ENCODE assay signal across 25 cellular contexts in the genomic region with DNA sequence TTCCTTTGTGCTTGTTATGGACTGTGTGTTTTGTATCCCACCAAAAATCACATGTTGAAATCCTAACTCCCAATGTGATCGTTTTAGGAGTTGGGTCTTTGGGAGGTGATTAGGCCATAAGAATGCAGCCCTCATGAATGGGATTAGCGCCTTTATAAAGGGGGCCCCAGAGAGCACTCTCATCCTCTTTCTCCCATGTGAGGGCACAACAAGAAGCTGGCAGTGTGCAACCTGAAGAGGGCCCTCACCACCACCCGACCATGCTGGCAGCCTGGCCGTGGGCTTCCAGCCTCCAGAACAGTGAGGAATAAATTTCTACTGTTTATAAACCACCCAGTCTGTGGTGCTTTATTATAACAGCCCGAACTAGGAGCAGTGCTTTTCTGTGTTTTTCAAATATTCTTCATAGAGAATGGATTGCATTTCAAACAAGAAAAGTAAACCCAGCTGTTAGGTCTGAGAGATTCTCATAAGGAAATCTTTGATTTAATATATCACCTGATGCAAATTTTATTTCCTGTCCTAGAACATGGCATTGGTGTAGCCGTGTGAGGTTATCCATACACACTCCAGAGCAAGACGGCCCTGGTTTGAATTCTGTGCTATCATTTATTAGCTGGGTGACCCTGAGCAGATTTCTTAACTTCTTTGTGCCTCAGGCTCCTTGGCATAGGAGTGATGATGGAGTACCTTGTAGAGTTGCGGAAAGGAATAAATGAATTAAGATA. TPM values are rescaled to one million over a fixed set of nuclear protein-coding genes. Genes with fewer than 3 reads are reported as not detected.
DNase-seq lines count a peak whose midpoint lies in the region; ATAC-seq and FAIRE-seq lines count a peak whose summit lies in the region.
"Had no signal": no experiment of that assay in that cellular context is flagged by ENCODE, and none has a peak within 500 bp of the region (broad histone marks: within the 10 kb centered on the region; RNA-seq: fewer than 3 reads in every experiment).

No MANE protein-coding gene starts in this region.

- intact Hi-C loops in cardiac septum (cut with DNase I) = loop anchor here (5.0 to 10.0 kb wide), 2 partner anchors 41 to 208 kb away; no protein-coding TSS in a partner anchor
- intact Hi-C loops in Right ventricle myocardium superior (cut with DNase I) = no loop called here

- peaks cover 21% of the 10 kb centered on the region; the same call in 1 of the 2 replicates for H3K4me1 ChIP-seq in iPS-20b (ENCODE audit: insufficient read depth, low read length)
- peaks cover 44% of the 10 kb centered on the region for H3K4me1 ChIP-seq in stomach smooth muscle (ENCODE audit: control insufficient read depth, insufficient read depth, low read length)
- no peaks in the 10 kb centered on the region for H3K4me1 ChIP-seq in small intestine (ENCODE audit: control insufficient read depth in 2 of 2, insufficient read depth in 1 of 2, low read depth in 1 of 2, low read length in 1 of 2)
- H3K4me1 ChIP-seq: Peyer's patch, prostate gland had no signal

- WGBS in small intestine, 3 donors = 57 to 60% (median 59%) methylated on average over 8 of the region's 8 CpGs

- no peaks in the 10 kb centered on the region for H3K9me3 ChIP-seq in iPS-20b (ENCODE audit: insufficient read depth, low read depth, low read length)
- H3K9me3 ChIP-seq in stomach smooth muscle (ENCODE audit: control insufficient read depth in 2 of 2, low read length in 2 of 2) = no peaks in the 10 kb centered on the region
- no peaks in the 10 kb centered on the region for H3K9me3 ChIP-seq in small intestine (ENCODE audit: control insufficient read depth, low read depth)
- H3K9me3 ChIP-seq: mucosa of descending colon, Peyer's patch, prostate gland, thoracic aorta had no signal

- H3K9ac ChIP-seq in iPS-20b (ENCODE audit: low read depth, low read length) (peak overlapping the region; percentile 32; the same call in 1 of the 2 replicates), stomach smooth muscle (ENCODE audit: low read length in 2 of 2) (no peak overlapping the region)

- no peak for FAIRE-seq in small intestine (lab: Jason Lieb, UNC)
- no peak for FAIRE-seq in urothelium cell line (lab: Jason Lieb, UNC)

- ATAC-seq in Right ventricle myocardium superior (ENCODE audit: poor library complexity) (no peak), GM19467 (IDR thresholded peaks at IDR 0.05; ENCODE audit: unreplicated experiment) (no peak)
- ATAC-seq: HCT116; left ventricle myocardium superior; mucosa of descending colon; stimulated activated naive B cell treated with anti-CD40 and anti-IgM and Interleukin-4, amounts not matched to agents 10 μg/mL and 1 μg/mL and 100 μg/mL, for 72 hours had no signal

- H3K27me3 ChIP-seq in iPS-20b (ENCODE audit: insufficient read depth, low read length) (no peaks in the 10 kb centered on the region), stomach smooth muscle (ENCODE audit: control insufficient read depth in 1 of 2, insufficient read depth in 2 of 2, low read length in 2 of 2) (no peaks in the 10 kb centered on the region), small intestine (ENCODE audit: control insufficient read depth in 2 of 2, insufficient read depth in 2 of 2, low read length in 2 of 2) (no peaks in the 10 kb centered on the region)
- H3K27me3 ChIP-seq: Peyer's patch had no signal

- H3K4me3 ChIP-seq in iPS-20b (ENCODE audit: low read length) (no peak overlapping the region), stomach smooth muscle (ENCODE audit: low read length in 2 of 2) (no peak overlapping the region), small intestine (ENCODE audit: low read depth in 1 of 2, low read length in 2 of 2) (no peak overlapping the region)
- H3K4me3 ChIP-seq: mucosa of descending colon, Peyer's patch, prostate gland, smooth muscle cell, thoracic aorta had no signal

- no peak overlapping the region for H3K27ac ChIP-seq in iPS-20b (ENCODE audit: low read length)
- H3K27ac ChIP-seq in stomach smooth muscle (ENCODE audit: low read length) = peak overlapping the region; percentile 60
- no peak overlapping the region for H3K27ac ChIP-seq in small intestine (ENCODE audit: low read depth in 1 of 2, low read length in 1 of 2)
- H3K27ac ChIP-seq: C4-2B, prostate gland, thoracic aorta had no signal

- DNase-seq in cardiac septum (ENCODE audit: low spot score) = peak; percentile 17
- no peak for DNase-seq in Right ventricle myocardium superior
- peak; percentile 14 for DNase-seq in NCI-H774 (lab: John Stamatoyannopoulos, UW)
- DNase-seq in small intestine = no peak
- no peak for DNase-seq in urothelium cell line (ENCODE audit: low spot score)
- DNase-seq: activated CD4-positive, alpha-beta memory T cell treated with anti-CD3 and anti-CD28 coated beads for 36 hours; activated CD4-positive, CD25-positive, alpha-beta regulatory T cell; activated naive CD4-positive, alpha-beta T cell; Calu3; cortex of kidney; IMR-90; left ventricle myocardium superior; mucosa of descending colon; Peyer's patch; stimulated activated CD4-positive, alpha-beta T cell treated with anti-CD3 and anti-CD28 coated beads, Interleukin-2, amount 100 ng/mL, for 48 hours; stimulated activated naive B cell treated with anti-CD40 and anti-IgM and Interleukin-4, amounts not matched to agents 10 μg/mL and 1 μg/mL and 100 μg/mL, for 72 hours; T-helper 9 cell had no signal

- H3K36me3 ChIP-seq in iPS-20b (ENCODE audit: insufficient read depth, low read depth, low read length) (no peaks in the 10 kb centered on the region), stomach smooth muscle (ENCODE audit: control insufficient read depth in 2 of 2, insufficient read depth in 2 of 2, low read length in 2 of 2) (no peaks in the 10 kb centered on the region), small intestine (ENCODE audit: control insufficient read depth in 2 of 2, insufficient read depth in 2 of 2, low read length in 2 of 2) (no peaks in the 10 kb centered on the region)
- H3K36me3 ChIP-seq: Peyer's patch, prostate gland, thoracic aorta had no signal

RNA-seq across cellular contexts. Expression of gene HSPB8, which starts 27.8 kb away (rescaled TPM):
- total RNA-seq in cardiac septum = 529 TPM
- 529 TPM for total RNA-seq in Right ventricle myocardium superior
- 10 to 100 TPM in 1 of 3 donors, 1 to 10 TPM in 2; 1.3 to 12.9 (median 6.8) TPM for polyA plus RNA-seq in small intestine
- total RNA-seq: activated CD4-positive, alpha-beta memory T cell treated with anti-CD3 and anti-CD28 coated beads for 36 hours had no signal

Comparison
In these comparisons a context has a peak if more than half of its experiments do, and no peak if none do; other contexts are left out.
1. DNase-seq: peak in cardiac septum (single experiment) and NCI-H774 (single experiment); none in Right ventricle myocardium superior (single experiment), small intestine (single experiment) and urothelium cell line (single experiment).